In genomic region chr1:172185206-172185605, GRCh38 we compare ENCODE assay signal across 8 cellular contexts.
A peak's percentile ranks its signal among the peaks of the same experiment; 100 is the strongest.
DNase-seq lines count a peak whose midpoint lies in the region; ATAC-seq and TF ChIP-seq lines count a peak whose summit lies in the region.

No MANE protein-coding gene starts in this region.

- H3K9me3 Mint-ChIP-seq in CD14-positive monocyte = peaks cover 0 to 3% (median 0%) of the 10 kb centered on the region in 7 donors

- in situ Hi-C loops in G401 (cut with HindIII; ENCODE audit: low sequenced_read_pairs) = no loop called here

- H3K4me3 Mint-ChIP-seq in CD14-positive monocyte = no peak overlapping the region

- H3K27ac Mint-ChIP-seq in CD14-positive monocyte = peak overlapping the region in 1 of 7 donors; percentile 60

- TF ChIP-seq CTCF in CD14-positive monocyte (IDR thresholded peaks at IDR 0.05) = no peak

- peaks cover 29% of the 10 kb centered on the region for H3K4me1 Mint-ChIP-seq in CD14-positive monocyte

- intact Hi-C loops in CD14-positive monocyte (cut with micrococcal nuclease) (no loop called here), head of caudate nucleus (cut with DNase I) (no loop called here)

- peaks cover 0 to 3% (median 1%) of the 10 kb centered on the region in 3 donors for H3K27me3 Mint-ChIP-seq in CD14-positive monocyte (ENCODE audit: low read depth in 3 of 3)

- ATAC-seq in GM18868 (IDR thresholded peaks at IDR 0.05; ENCODE audit: unreplicated experiment) (peak; percentile 57), HG02623 (IDR thresholded peaks at IDR 0.05; ENCODE audit: unreplicated experiment) (peak; percentile 54)

- DNase-seq in NCI-H2081 treated with DMSO at 0.1 percent for 48 hours (lab: John Stamatoyannopoulos, UW) = peak; percentile 7
- peak; percentile 31 for DNase-seq in medulla oblongata (ENCODE audit: extremely low spot score)
- no peak for DNase-seq in G401 (ENCODE audit: low spot score)
- DNase-seq in inferior parietal cortex (ENCODE audit: extremely low spot score) = no peak
- no peak for DNase-seq in CD14-positive monocyte (ENCODE audit: low spot score)
- DNase-seq in head of caudate nucleus = no peak

- H3K36me3 Mint-ChIP-seq in CD14-positive monocyte = no peaks in the 10 kb centered on the region

Comparison
In these comparisons a context has a peak if more than half of its experiments do, and no peak if none do; other contexts are left out.
1. DNase-seq: peak in NCI-H2081 treated with DMSO at 0.1 percent for 48 hours (single experiment) and medulla oblongata (single experiment); none in G401 (single experiment), inferior parietal cortex (single experiment), CD14-positive monocyte (single experiment) and head of caudate nucleus (0 of 42).